In the genomic region with DNA sequence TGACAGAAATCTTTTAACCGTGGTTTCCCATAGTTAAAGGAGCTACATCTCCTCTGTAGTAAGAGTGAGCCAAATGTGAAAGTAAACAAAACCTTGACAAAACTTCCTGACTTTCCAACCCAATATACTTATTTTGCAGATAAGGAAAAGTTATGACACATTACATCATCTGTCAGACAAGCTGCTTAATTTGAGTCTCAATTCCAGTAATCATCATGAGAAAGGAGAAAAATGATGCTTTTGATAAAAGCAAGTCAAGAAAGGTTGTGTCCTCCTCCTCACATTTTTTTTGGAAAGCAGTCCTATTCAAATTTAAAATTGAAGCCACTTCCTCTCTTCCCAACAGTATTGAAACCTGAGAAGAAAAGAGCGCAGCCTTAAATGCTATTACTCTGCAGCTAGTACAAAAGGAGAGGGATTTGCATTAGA, we compare ENCODE assay signal across 16 cellular contexts.
DNase-seq lines count a peak whose midpoint lies in the region; ATAC-seq and TF ChIP-seq lines count a peak whose summit lies in the region.
"Had no signal": no experiment of that assay in that cellular context is flagged by ENCODE, and none has a peak within 500 bp of the region (broad histone marks: within the 10 kb centered on the region; RNA-seq: fewer than 3 reads in every experiment).

No MANE protein-coding gene starts in this region.

- H3K27ac ChIP-seq in HUES48 (ENCODE audit: low read depth, low read length) (peak overlapping the region; percentile 94), right atrium auricular region (no peak overlapping the region)
- H3K27ac ChIP-seq: dorsolateral prefrontal cortex, left lung, neutrophil, PC-9 had no signal

- H3K4me1 ChIP-seq in HUES48 (ENCODE audit: control insufficient read depth, insufficient read depth, low read length) (peaks cover 32% of the 10 kb centered on the region), right atrium auricular region (no peaks in the 10 kb centered on the region)
- H3K4me1 ChIP-seq: left lung had no signal

- no peaks in the 10 kb centered on the region for H3K27me3 ChIP-seq in HUES48 (ENCODE audit: control insufficient read depth, insufficient read depth, low read length)
- H3K27me3 ChIP-seq in right atrium auricular region, result no peaks in the 10 kb centered on the region
- H3K27me3 ChIP-seq: dorsolateral prefrontal cortex, left lung, neutrophil had no signal

- DNase-seq in glomerular endothelial cell (ENCODE audit: extremely low read depth, low read depth, low spot score) (peak; percentile 50), putamen (ENCODE audit: low spot score) (peak; percentile 34), right atrium auricular region (ENCODE audit: low spot score) (no peak), NCI-H82 (lab: John Stamatoyannopoulos, UW) (no peak), NCI-H2171 treated with DMSO at 0.1 percent for 48 hours (lab: John Stamatoyannopoulos, UW) (no peak)
- DNase-seq: activated T-cell treated with anti-CD3 and anti-CD28 coated beads, Interleukin-2, amount 50 U/mL, for 1 hour; CD4-positive, CD25-positive, alpha-beta regulatory T cell; dorsolateral prefrontal cortex; HCEC 1CT; left lung; MM.1S; PC-9; small intestine had no signal

- H3K36me3 ChIP-seq in HUES48 (ENCODE audit: control insufficient read depth, insufficient read depth, low read length) (no peaks in the 10 kb centered on the region), right atrium auricular region (no peaks in the 10 kb centered on the region)
- H3K36me3 ChIP-seq: left lung, neutrophil had no signal

- peak overlapping the region; percentile 54; the same call in 1 of the 2 replicates for H3K9ac ChIP-seq in HUES48 (ENCODE audit: low read depth, low read length)

- H3K9me3 ChIP-seq in HUES48 (ENCODE audit: control insufficient read depth, insufficient read depth, low read length) (no peaks in the 10 kb centered on the region), right atrium auricular region (no peaks in the 10 kb centered on the region)
- H3K9me3 ChIP-seq: left lung, neutrophil had no signal

- peak overlapping the region; percentile 49 for H3K4me3 ChIP-seq in HUES48 (ENCODE audit: low read depth, low read length)
- no peak overlapping the region for H3K4me3 ChIP-seq in right atrium auricular region
- H3K4me3 ChIP-seq: left lung, PC-9 had no signal

- TF ChIP-seq CTCF in right atrium auricular region (IDR thresholded peaks at IDR 0.05), result no peak

- ATAC-seq in SK-N-SH treated with all-trans-retinoic acid at 6 μM for 48 hours, result peak; percentile 73
- ATAC-seq: left lung had no signal

TF ChIP-seq in SK-N-SH treated with all-trans-retinoic acid at 6 μM for 48 hours, 23 proteins besides CTCF, POLR2A, EP300 and RAD21:
- TF ChIP-seq GLIS3 (CRISPR knock-in tag; IDR thresholded peaks at IDR 0.05) (no peak), ISL1 (CRISPR knock-in tag; IDR thresholded peaks at IDR 0.05) (peak; percentile 45)

Comparison
In these comparisons a context has a peak if more than half of its experiments do, and no peak if none do; other contexts are left out.
1. DNase-seq: peak in glomerular endothelial cell (single experiment) and putamen (single experiment); none in right atrium auricular region (single experiment), NCI-H82 (single experiment) and NCI-H2171 treated with DMSO at 0.1 percent for 48 hours (single experiment).